In the genomic region with DNA sequence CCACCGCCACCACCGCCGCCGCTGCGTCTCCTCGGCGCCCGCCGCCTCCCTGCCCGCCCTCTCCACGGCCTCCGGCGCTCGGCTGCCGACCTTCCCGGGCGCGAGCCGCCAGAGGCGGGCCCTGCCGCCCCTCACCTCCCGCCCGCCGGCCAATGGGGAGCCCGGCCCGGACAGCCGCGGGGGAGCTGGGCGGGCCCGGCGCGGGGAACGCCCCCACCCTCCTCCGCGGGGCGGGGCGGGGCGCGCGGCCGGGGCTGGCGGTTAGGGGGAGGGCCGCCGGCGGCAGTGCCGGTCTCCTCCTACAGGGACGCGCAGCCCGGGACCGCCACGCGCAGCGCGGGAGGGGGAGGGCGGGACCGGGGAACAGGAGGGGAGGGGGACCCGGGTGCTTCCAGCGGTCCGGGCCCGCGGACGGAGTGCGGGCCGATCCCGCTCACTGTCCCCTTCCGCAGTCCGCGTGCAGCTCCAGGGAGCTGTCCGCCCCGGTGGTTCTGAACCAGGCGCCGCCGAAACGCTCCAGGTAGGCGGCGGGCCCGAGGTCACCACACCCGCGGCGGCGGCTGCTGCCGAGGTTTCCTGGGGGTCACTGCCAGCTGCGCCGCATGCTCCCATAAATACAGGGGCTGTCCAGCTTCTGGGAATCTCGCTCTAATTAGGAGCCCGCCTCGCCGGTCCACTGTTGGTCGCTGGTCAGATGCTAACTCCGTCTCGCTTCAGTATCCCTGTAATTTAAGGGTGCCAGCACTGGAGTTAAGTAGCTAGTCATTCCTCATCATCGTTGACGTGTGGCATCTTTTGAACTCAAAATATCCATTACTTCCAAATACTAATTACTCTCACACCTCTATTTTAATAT, we compare ENCODE assay signal across 8 cellular contexts. TPM values are rescaled to one million over a fixed set of nuclear protein-coding genes. Genes with fewer than 3 reads are reported as not detected.
DNase-seq lines count a peak whose midpoint lies in the region; ATAC-seq and TF ChIP-seq lines count a peak whose summit lies in the region.

A gene with protein sequence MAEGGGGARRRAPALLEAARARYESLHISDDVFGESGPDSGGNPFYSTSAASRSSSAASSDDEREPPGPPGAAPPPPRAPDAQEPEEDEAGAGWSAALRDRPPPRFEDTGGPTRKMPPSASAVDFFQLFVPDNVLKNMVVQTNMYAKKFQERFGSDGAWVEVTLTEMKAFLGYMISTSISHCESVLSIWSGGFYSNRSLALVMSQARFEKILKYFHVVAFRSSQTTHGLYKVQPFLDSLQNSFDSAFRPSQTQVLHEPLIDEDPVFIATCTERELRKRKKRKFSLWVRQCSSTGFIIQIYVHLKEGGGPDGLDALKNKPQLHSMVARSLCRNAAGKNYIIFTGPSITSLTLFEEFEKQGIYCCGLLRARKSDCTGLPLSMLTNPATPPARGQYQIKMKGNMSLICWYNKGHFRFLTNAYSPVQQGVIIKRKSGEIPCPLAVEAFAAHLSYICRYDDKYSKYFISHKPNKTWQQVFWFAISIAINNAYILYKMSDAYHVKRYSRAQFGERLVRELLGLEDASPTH (minus strand): TSS at position 87 of the 856 bp plus-strand sequence. CDS start 404 bp downstream, outside the sequence.

- peaks cover 28% of the 10 kb centered on the region for H3K9me3 Mint-ChIP-seq in glutamatergic neuron (ENCODE audit: unreplicated experiment)

- H3K4me1 ChIP-seq in Karpas-422 (ENCODE audit: low read length) (peaks cover 10% of the 10 kb centered on the region), RWPE2 (ENCODE audit: insufficient read depth, poor library complexity, severe bottlenecking) (no peaks in the 10 kb centered on the region), ovary (ENCODE audit: insufficient read depth) (peaks cover 2% of the 10 kb centered on the region), transverse colon (peaks cover 0 to 16% (median 8%) of the 10 kb centered on the region in 4 donors)

- H3K9me3 ChIP-seq in Karpas-422 (ENCODE audit: low read length) (no peaks in the 10 kb centered on the region), RWPE2 (ENCODE audit: severe bottlenecking) (no peaks in the 10 kb centered on the region), ovary (no peaks in the 10 kb centered on the region), transverse colon (no peaks in the 10 kb centered on the region)

- H3K27me3 Mint-ChIP-seq in glutamatergic neuron (ENCODE audit: unreplicated experiment), result peaks cover 23% of the 10 kb centered on the region

- intact Hi-C loops in ovary (cut with DNase I), result no loop called here
- intact Hi-C loops in transverse colon (cut with DNase I; ENCODE audit: low total_unique reads), result no loop called here

- H3K27ac Mint-ChIP-seq in glutamatergic neuron (ENCODE audit: unreplicated experiment), result peak within 1 kb of the TSS; percentile 96

- H3K27ac ChIP-seq in Karpas-422 (ENCODE audit: low read length), result no peak within 1 kb of the TSS
- H3K27ac ChIP-seq in RWPE2 (ENCODE audit: poor library complexity, severe bottlenecking), result no peak within 1 kb of the TSS
- no peak within 1 kb of the TSS for H3K27ac ChIP-seq in ovary
- no peak within 1 kb of the TSS for H3K27ac ChIP-seq in transverse colon

- ATAC-seq in GM21786 (IDR thresholded peaks at IDR 0.05; ENCODE audit: unreplicated experiment) (peak; percentile 72), RWPE2 (ENCODE audit: low read depth) (peak; percentile 90)

- H3K4me3 Mint-ChIP-seq in glutamatergic neuron (ENCODE audit: unreplicated experiment), result peak within 1 kb of the TSS; percentile 94

- no peaks in the 10 kb centered on the region for H3K79me2 ChIP-seq in Karpas-422 (ENCODE audit: low read length)

- peak; percentile 54 for DNase-seq in DMS79 (lab: John Stamatoyannopoulos, UW)
- peak; percentile 84 for DNase-seq in Karpas-422
- no peak for DNase-seq in RWPE2 (ENCODE audit: low spot score)
- peak; percentile 61 for DNase-seq in activated naive CD4-positive, alpha-beta T cell treated with anti-CD3 and anti-CD28 coated beads, Interleukin-2, amount 50 U/mL, for 16 hours
- DNase-seq in glutamatergic neuron, result peak; percentile 92
- peak; percentile 29 to 81 (median 62) for DNase-seq in ovary
- peak; percentile 79 for DNase-seq in transverse colon

- H4K20me1 ChIP-seq in Karpas-422 (ENCODE audit: insufficient read depth, low read depth, low read length), result no peaks in the 10 kb centered on the region

- no peak within 1 kb of the TSS for H3K9ac ChIP-seq in Karpas-422 (ENCODE audit: low read length)

- WGBS in ovary, 3 donors, result 1 to 2% (median 1%) methylated on average over 23 to 93 of the region's 93 CpGs
- WGBS in transverse colon (ENCODE audit: low coverage in 1 of 2), 2 donors, result 3% methylated on average over 39 of the region's 93 CpGs; no CpG with 5 or more reads in 1 of the 2 donors

- H3K36me3 ChIP-seq in Karpas-422 (ENCODE audit: insufficient read depth, low read length), result no peaks in the 10 kb centered on the region
- no peaks in the 10 kb centered on the region for H3K36me3 ChIP-seq in RWPE2 (ENCODE audit: low read depth)
- H3K36me3 ChIP-seq in ovary, result no peaks in the 10 kb centered on the region
- no peaks in the 10 kb centered on the region for H3K36me3 ChIP-seq in transverse colon

- H2AFZ ChIP-seq in Karpas-422 (ENCODE audit: low read length), result no peak within 1 kb of the TSS

- peaks cover 37% of the 10 kb centered on the region for H3K4me1 Mint-ChIP-seq in glutamatergic neuron (ENCODE audit: low read depth, unreplicated experiment)

- H3K36me3 Mint-ChIP-seq in glutamatergic neuron (ENCODE audit: unreplicated experiment), result peaks cover 6% of the 10 kb centered on the region

- H3K9me2 ChIP-seq in Karpas-422 (replicated peaks; ENCODE audit: insufficient read depth, low read length), result no peaks in the 10 kb centered on the region

- TF ChIP-seq EP300 in ovary (IDR thresholded peaks at IDR 0.05) (no peak), transverse colon (IDR thresholded peaks at IDR 0.05; ENCODE audit: low read depth) (no peak)

- TF ChIP-seq CTCF in RWPE2 (IDR thresholded peaks at IDR 0.05; ENCODE audit: poor library complexity, severe bottlenecking) (no peak), glutamatergic neuron (IDR thresholded peaks at IDR 0.05; ENCODE audit: partially characterized antibody, unreplicated experiment) (no peak), ovary (IDR thresholded peaks at IDR 0.05) (no peak), transverse colon (IDR thresholded peaks at IDR 0.05) (no peak)

- H3K4me2 ChIP-seq in Karpas-422 (ENCODE audit: low read depth, low read length, poor library complexity, severe bottlenecking), result peak within 1 kb of the TSS; percentile 47

- in situ Hi-C loops in transverse colon (cut with MboI; ENCODE audit: low pct_ligation_motif_present in 1 of 4, low pct_unique_long_range_greater_than_20kb in 1 of 4, low sequenced_read_pairs in 3 of 4), result no loop called here

- TF ChIP-seq POLR2A in ovary (IDR thresholded peaks at IDR 0.05) (no peak), transverse colon (IDR thresholded peaks at IDR 0.05) (no peak)

- H3K27me3 ChIP-seq in Karpas-422 (ENCODE audit: low read length) (no peaks in the 10 kb centered on the region), RWPE2 (ENCODE audit: insufficient read depth, poor library complexity, severe bottlenecking) (peaks cover 24% of the 10 kb centered on the region), ovary (no peaks in the 10 kb centered on the region), transverse colon (peaks cover 54% of the 10 kb centered on the region)

- peak within 1 kb of the TSS; percentile 53; the same call in 1 of the 2 replicates for H3K4me3 ChIP-seq in Karpas-422 (ENCODE audit: low read length)
- peak within 1 kb of the TSS; percentile 41 for H3K4me3 ChIP-seq in RWPE2 (ENCODE audit: severe bottlenecking)
- peak within 1 kb of the TSS; percentile 28 for H3K4me3 ChIP-seq in ovary
- peak within 1 kb of the TSS; percentile 46 to 80 (median 53) for H3K4me3 ChIP-seq in transverse colon

RNA-seq across cellular contexts. Expression of the gene that starts here (rescaled TPM):
- total RNA-seq in Karpas-422 (2014; rRNA removed; shearing (Covaris generic); ENCODE audit: low replicate concordance), result not detected in 2 replicates
- 72.4 TPM for total RNA-seq in glutamatergic neuron (ENCODE audit: unreplicated experiment)
- 1 to 10 TPM in 4 of 7 donors, under 1 TPM in 3; 0.12 to 2.6 (median 1.1) TPM for total RNA-seq in ovary
- 1 to 10 TPM in 1 of 2 donors, under 1 TPM in 1; 0.47 to 1.1 TPM for polyA plus RNA-seq in ovary
- 1 to 10 TPM in 2 of 4 donors, under 1 TPM in 2; 0.79 to 2.6 (median 1.1) TPM for total RNA-seq in transverse colon

Comparison
In these comparisons a context has a peak if more than half of its experiments do, and no peak if none do; other contexts are left out.
1. RNA of the gene that starts here (total RNA-seq): 72.4 TPM in glutamatergic neuron (single experiment); 0.79 to 2.6 TPM in transverse colon, 0.12 to 2.6 TPM in ovary and not detected in Karpas-422; every median in the first group is over 10 times any median in the second.
2. Peak in DNase-seq, H3K4me3 ChIP-seq and H3K4me2 ChIP-seq in Karpas-422; RNA of the gene not detected or under 1 TPM.
3. Peak in every context shown above with its lines, with median percentiles within 50 percentile points of each other: H3K4me3 ChIP-seq.